Comparison of ENCODE assay signal across 32 cellular contexts in genomic region chr2:199543606-199544172, GRCh38.
"Had no signal": no experiment of that assay in that cellular context is flagged by ENCODE, and none has a peak within 500 bp of the region (broad histone marks: within the 10 kb centered on the region; RNA-seq: fewer than 3 reads in every experiment).

No MANE protein-coding gene starts in this region.

- H3K27ac ChIP-seq: brain microvascular endothelial cell, SJCRH30, SK-N-MC had no signal

- H3K4me1 Mint-ChIP-seq: activated CD4-positive, alpha-beta T cell treated with anti-CD3 and anti-CD28 coated beads for 36 hours; activated naive CD8-positive, alpha-beta T cell treated with anti-CD3 and anti-CD28 coated beads for 36 hours; WTC11 had no signal

- DNase-seq: activated CD4-positive, alpha-beta memory T cell treated with anti-CD3 and anti-CD28 coated beads for 36 hours; activated CD4-positive, alpha-beta T cell treated with anti-CD3 and anti-CD28 coated beads for 36 hours; activated CD4-positive, alpha-beta T cell treated with anti-CD3 and anti-CD28 coated beads, Interleukin-2, amount 50 U/mL, for 1 hour; activated CD8-positive, alpha-beta memory T cell treated with anti-CD3 and anti-CD28 coated beads, Interleukin-2, amount 50 U/mL, for 4 hours; activated effector memory CD4-positive, alpha-beta T cell treated with Interleukin-2 at 50 U/mL for 16 hours; activated naive CD4-positive, alpha-beta T cell; activated naive CD4-positive, alpha-beta T cell treated with anti-CD3 and anti-CD28 coated beads, Interleukin-2, amount 50 U/mL, for 16 hours; activated naive CD8-positive, alpha-beta T cell treated with anti-CD3 and anti-CD28 coated beads for 36 hours; activated T-cell treated with anti-CD3 and anti-CD28 coated beads for 4 hours; activated T-cell treated with anti-CD3 and anti-CD28 coated beads, Interleukin-2, amount 50 U/mL, for 48 hours; amniotic stem cell; aorta; brain microvascular endothelial cell; central memory CD4-positive, alpha-beta T cell; NCI-H1048; NCI-H1105 treated with DMSO at 0.1 percent for 48 hours; NCI-H1436; NCI-H1694; NCI-H1930; NCI-H2081 treated with DMSO at 0.1 percent for 48 hours; NCI-H226; NCI-H446 treated with DMSO at 0.1 percent for 48 hours; NCI-H524 treated with DMSO at 0.1 percent for 48 hours; SHP77; SJCRH30 had no signal

- H3K27me3 ChIP-seq: brain microvascular endothelial cell, SJCRH30 had no signal

- H3K36me3 ChIP-seq: brain microvascular endothelial cell, SJCRH30 had no signal

- H3K4me3 ChIP-seq: SJCRH30, SK-N-MC had no signal

- FAIRE-seq: colon had no signal

- H3K9me3 ChIP-seq: SJCRH30 had no signal

- ATAC-seq: activated CD4-positive, alpha-beta T cell treated with anti-CD3 and anti-CD28 coated beads for 36 hours; activated CD4-positive, CD25-positive, alpha-beta regulatory T cell treated with anti-CD3 and anti-CD28 coated beads, Interleukin-2, amount 50 U/mL, for 24 hours; Panc1; WTC11 had no signal

- H3K4me3 Mint-ChIP-seq: activated CD4-positive, alpha-beta memory T cell treated with anti-CD3 and anti-CD28 coated beads for 36 hours; activated CD4-positive, alpha-beta T cell treated with anti-CD3 and anti-CD28 coated beads for 36 hours; activated naive CD8-positive, alpha-beta T cell treated with anti-CD3 and anti-CD28 coated beads for 36 hours; T-helper 1 cell treated with Interleukin-12 subunit alpha and Interleukin-12 subunit beta and Interleukin-4 antibody, amounts not matched to agents 30 μg/mL and 1 μg/mL, for 36 hours; T-helper 2 cell treated with Interferon-gamma antibody and Interleukin-4, amounts not matched to agents 5 μg/mL and 100 μg/mL, for 36 hours; WTC11 had no signal

- H3K36me3 Mint-ChIP-seq: activated CD4-positive, alpha-beta memory T cell treated with anti-CD3 and anti-CD28 coated beads for 36 hours; activated naive CD8-positive, alpha-beta T cell treated with anti-CD3 and anti-CD28 coated beads for 36 hours; WTC11 had no signal

- H3K4me1 ChIP-seq: SJCRH30 had no signal

- H3K27ac Mint-ChIP-seq: activated CD4-positive, alpha-beta memory T cell treated with anti-CD3 and anti-CD28 coated beads for 36 hours; activated CD4-positive, alpha-beta T cell treated with anti-CD3 and anti-CD28 coated beads for 36 hours; activated naive CD8-positive, alpha-beta T cell treated with anti-CD3 and anti-CD28 coated beads for 36 hours; T-helper 1 cell treated with Interleukin-12 subunit alpha and Interleukin-12 subunit beta and Interleukin-4 antibody, amounts not matched to agents 30 μg/mL and 1 μg/mL, for 36 hours; T-helper 2 cell treated with Interferon-gamma antibody and Interleukin-4, amounts not matched to agents 5 μg/mL and 100 μg/mL, for 36 hours; WTC11 had no signal

- H3K9me3 Mint-ChIP-seq: activated CD4-positive, alpha-beta memory T cell treated with anti-CD3 and anti-CD28 coated beads for 36 hours; activated naive CD8-positive, alpha-beta T cell treated with anti-CD3 and anti-CD28 coated beads for 36 hours; T-helper 1 cell treated with Interleukin-12 subunit alpha and Interleukin-12 subunit beta and Interleukin-4 antibody, amounts not matched to agents 30 μg/mL and 1 μg/mL, for 36 hours; T-helper 2 cell treated with Interferon-gamma antibody and Interleukin-4, amounts not matched to agents 5 μg/mL and 100 μg/mL, for 36 hours; WTC11 had no signal
